In genomic region chr10:3992374-3993178, GRCh38 we compare ENCODE assay signal across 18 cellular contexts.
DNase-seq lines count a peak whose midpoint lies in the region; ATAC-seq, FAIRE-seq and TF ChIP-seq lines count a peak whose summit lies in the region.
"Had no signal": no experiment of that assay in that cellular context is flagged by ENCODE, and none has a peak within 500 bp of the region (broad histone marks: within the 10 kb centered on the region; RNA-seq: fewer than 3 reads in every experiment).

No MANE protein-coding gene starts in this region.

- no peak for TF ChIP-seq EP300 in H1 (IDR thresholded peaks at IDR 0.05; ENCODE audit: borderline replicate concordance in 1 of 2, low read depth in 2 of 2, low read length in 2 of 2)

- H3K79me2 ChIP-seq in H1 (ENCODE audit: control insufficient read depth in 1 of 2, insufficient read depth in 2 of 2, low read length in 2 of 2) (no peaks in the 10 kb centered on the region), neural progenitor cell (ENCODE audit: low read depth) (no peaks in the 10 kb centered on the region)

- no peak overlapping the region for H2BK15ac ChIP-seq in H1 (ENCODE audit: low read length)

- no peak overlapping the region for H2BK20ac ChIP-seq in H1 (ENCODE audit: low read length)

- H3K56ac ChIP-seq in H1 (replicated peaks; ENCODE audit: insufficient read length, low read depth, low read length), result no peak overlapping the region

- CTCF ChIA-PET in H1 (lab: Charles Lee; ENCODE audit: partially characterized antibody), result interaction anchor here (0.8 kb wide), 1 partner anchor 60 kb away, joined by 3 read pairs; no protein-coding TSS in a partner anchor

- no peak for ATAC-seq in activated naive CD8-positive, alpha-beta T cell treated with anti-CD3 and anti-CD28 coated beads, Interleukin-2, amount 50 U/mL, for 24 hours
- no peak for ATAC-seq in HG03196 (IDR thresholded peaks at IDR 0.05; ENCODE audit: unreplicated experiment)
- ATAC-seq: K562 had no signal

- H3F3A ChIP-seq in neural progenitor cell (ENCODE audit: low read depth), result no peaks in the 10 kb centered on the region

- POLR2A ChIA-PET in H1 (lab: Charles Lee; ENCODE audit: partially characterized antibody), result no interaction called here

- 83 to 100% methylated on average over 1 to 16 of the region's 16 CpGs for WGBS in H1 (ENCODE audit: extremely low coverage in 1 of 2, insufficient coverage in 1 of 2, insufficient read length in 1 of 2, insufficient replicate concordance in 2 of 2, low coverage in 1 of 2, low lambda C conversion rate in 2 of 2, missing lambda C conversion rate in 1 of 2), 2 experiments

- H3K27ac Mint-ChIP-seq in activated naive CD8-positive, alpha-beta T cell treated with anti-CD3 and anti-CD28 coated beads for 36 hours, result peak overlapping the region; percentile 3
- no peak overlapping the region for H3K27ac Mint-ChIP-seq in activated naive CD8-positive, alpha-beta T cell treated with anti-CD3 and anti-CD28 coated beads, Interleukin-2, amount 50 U/mL, for 24 hours
- H3K27ac Mint-ChIP-seq in neural progenitor cell (peak overlapping the region; percentile 74), type B pancreatic cell (peak overlapping the region; percentile 75)

- H3K4me3 ChIP-seq in H1 (ENCODE audit: extremely low read depth in 1 of 4, insufficient read depth in 2 of 4, low read depth in 3 of 4, low read length in 4 of 4) (no peak overlapping the region), neural progenitor cell (no peak overlapping the region)
- H3K4me3 ChIP-seq: BLaER1, K562 had no signal

- no peaks in the 10 kb centered on the region for H3K23me2 ChIP-seq in H1 (ENCODE audit: low read depth, low read length)

- H2BK5ac ChIP-seq in H1 (ENCODE audit: low read depth, low read length), result no peak overlapping the region

- peak overlapping the region; percentile 66 for H4K8ac ChIP-seq in H1 (ENCODE audit: extremely low read depth, insufficient read depth, low read length)

- no peak overlapping the region for H3K18ac ChIP-seq in H1 (ENCODE audit: extremely low read depth, low read length)

- H3K36me3 ChIP-seq in H1 (ENCODE audit: control insufficient read depth in 2 of 4, insufficient read depth in 4 of 4, low read length in 3 of 4), result no peaks in the 10 kb centered on the region
- no peaks in the 10 kb centered on the region for H3K36me3 ChIP-seq in neural progenitor cell
- H3K36me3 ChIP-seq: BLaER1 had no signal

- no peak overlapping the region for H3K4me3 Mint-ChIP-seq in activated naive CD8-positive, alpha-beta T cell treated with anti-CD3 and anti-CD28 coated beads for 36 hours
- H3K4me3 Mint-ChIP-seq in activated naive CD8-positive, alpha-beta T cell treated with anti-CD3 and anti-CD28 coated beads, Interleukin-2, amount 50 U/mL, for 24 hours, result no peak overlapping the region
- H3K4me3 Mint-ChIP-seq in neural progenitor cell (no peak overlapping the region), type B pancreatic cell (peak overlapping the region; percentile 55)

- H3K79me1 ChIP-seq in H1 (ENCODE audit: low read depth, low read length), result no peaks in the 10 kb centered on the region

- no peak overlapping the region for H3K23ac ChIP-seq in H1 (ENCODE audit: insufficient read length)

- H4K20me1 ChIP-seq in H1 (replicated peaks in 1 of 2; ENCODE audit: control insufficient read depth in 1 of 2, insufficient read depth in 2 of 2, low read length in 2 of 2), result no peaks in the 10 kb centered on the region
- no peaks in the 10 kb centered on the region for H4K20me1 ChIP-seq in neural progenitor cell (ENCODE audit: low read depth)
- H4K20me1 ChIP-seq: BLaER1 had no signal

- no peaks in the 10 kb centered on the region for H3K9me3 Mint-ChIP-seq in activated naive CD8-positive, alpha-beta T cell treated with anti-CD3 and anti-CD28 coated beads for 36 hours
- H3K9me3 Mint-ChIP-seq in activated naive CD8-positive, alpha-beta T cell treated with anti-CD3 and anti-CD28 coated beads, Interleukin-2, amount 50 U/mL, for 24 hours, result no peaks in the 10 kb centered on the region
- H3K9me3 Mint-ChIP-seq in neural progenitor cell (no peaks in the 10 kb centered on the region), type B pancreatic cell (peaks cover 5% of the 10 kb centered on the region)

- no peak overlapping the region for H2BK120ac ChIP-seq in H1 (replicated peaks; ENCODE audit: low read depth, low read length)

- no peak overlapping the region for H3K4ac ChIP-seq in H1 (replicated peaks; ENCODE audit: insufficient read length, low read depth, low read length)

- no peaks in the 10 kb centered on the region for H3K27me3 Mint-ChIP-seq in activated naive CD8-positive, alpha-beta T cell treated with anti-CD3 and anti-CD28 coated beads for 36 hours
- no peaks in the 10 kb centered on the region for H3K27me3 Mint-ChIP-seq in activated naive CD8-positive, alpha-beta T cell treated with anti-CD3 and anti-CD28 coated beads, Interleukin-2, amount 50 U/mL, for 24 hours
- H3K27me3 Mint-ChIP-seq in neural progenitor cell (ENCODE audit: insufficient read depth, low read depth), result peaks cover 6% of the 10 kb centered on the region
- H3K27me3 Mint-ChIP-seq in type B pancreatic cell, result no peaks in the 10 kb centered on the region

- H3K9me3 ChIP-seq in H1 (ENCODE audit: insufficient read depth in 2 of 2, low read depth in 1 of 2, low read length in 1 of 2), result no peaks in the 10 kb centered on the region
- no peaks in the 10 kb centered on the region for H3K9me3 ChIP-seq in neural progenitor cell (ENCODE audit: low read depth)

- no peaks in the 10 kb centered on the region for H3K27me3 ChIP-seq in H1 (replicated peaks in 1 of 4; ENCODE audit: control insufficient read depth in 3 of 4, extremely low read depth in 1 of 4, insufficient read depth in 3 of 4, low read length in 3 of 4)
- no peaks in the 10 kb centered on the region for H3K27me3 ChIP-seq in neural progenitor cell
- H3K27me3 ChIP-seq: BLaER1 had no signal

- no peak overlapping the region for H2AK5ac ChIP-seq in H1 (ENCODE audit: low read depth, low read length)

- no peak overlapping the region for H3K9ac ChIP-seq in H1 (replicated peaks in 1 of 4; ENCODE audit: extremely low read depth in 1 of 4, low read depth in 3 of 4, low read length in 3 of 4)
- no peak overlapping the region for H3K9ac ChIP-seq in neural progenitor cell
- H3K9ac ChIP-seq: BLaER1 had no signal

- H2AFZ ChIP-seq in H1 (ENCODE audit: low read length) (peak overlapping the region; percentile 79; the same call in 1 of the 2 replicates), neural progenitor cell (replicated peaks) (peak overlapping the region; percentile 76)

- TF ChIP-seq RAD21 in H1 (IDR thresholded peaks at IDR 0.05 in 1 of 2, conservative IDR thresholded peaks at IDR 0.05 in 1 of 2; ENCODE audit: low read depth in 2 of 2, low read length in 2 of 2), result no peak

- no peak overlapping the region for H2BK12ac ChIP-seq in H1 (ENCODE audit: low read depth, low read length)

- H3K4me2 ChIP-seq in H1 (ENCODE audit: insufficient read depth in 1 of 2, low read depth in 2 of 2, low read length in 2 of 2) (no peak overlapping the region), neural progenitor cell (peak overlapping the region; percentile 43)
- H3K4me2 ChIP-seq: BLaER1 had no signal

- no peak overlapping the region for H3K14ac ChIP-seq in H1 (ENCODE audit: insufficient read length)

- no peaks in the 10 kb centered on the region for H3K36me3 Mint-ChIP-seq in activated naive CD8-positive, alpha-beta T cell treated with anti-CD3 and anti-CD28 coated beads for 36 hours
- H3K36me3 Mint-ChIP-seq in activated naive CD8-positive, alpha-beta T cell treated with anti-CD3 and anti-CD28 coated beads, Interleukin-2, amount 50 U/mL, for 24 hours (ENCODE audit: low read depth), result no peaks in the 10 kb centered on the region
- no peaks in the 10 kb centered on the region for H3K36me3 Mint-ChIP-seq in neural progenitor cell
- H3K36me3 Mint-ChIP-seq in type B pancreatic cell, result no peaks in the 10 kb centered on the region

- H3K4me1 Mint-ChIP-seq in activated naive CD8-positive, alpha-beta T cell treated with anti-CD3 and anti-CD28 coated beads for 36 hours, result peaks cover 5% of the 10 kb centered on the region
- peaks cover 7% of the 10 kb centered on the region for H3K4me1 Mint-ChIP-seq in activated naive CD8-positive, alpha-beta T cell treated with anti-CD3 and anti-CD28 coated beads, Interleukin-2, amount 50 U/mL, for 24 hours
- peaks cover 22% of the 10 kb centered on the region for H3K4me1 Mint-ChIP-seq in neural progenitor cell
- H3K4me1 Mint-ChIP-seq in type B pancreatic cell (ENCODE audit: unreplicated experiment), result peaks cover 44% of the 10 kb centered on the region

- FAIRE-seq in H1 (lab: Jason Lieb, UNC), result no peak
- FAIRE-seq: K562, RCC 7860 had no signal

- TF ChIP-seq CTCF in H1 (IDR thresholded peaks at IDR 0.05; ENCODE audit: control extremely low read depth in 1 of 3, insufficient read depth in 1 of 3, low read depth in 1 of 3, low read length in 3 of 3) (no peak), neural progenitor cell (IDR thresholded peaks at IDR 0.05) (no peak), type B pancreatic cell (conservative IDR thresholded peaks at IDR 0.05) (no peak)

- H4K91ac ChIP-seq in H1 (replicated peaks; ENCODE audit: insufficient read length, low read length), result no peak overlapping the region

- DNase-seq in activated naive CD8-positive, alpha-beta T cell treated with anti-CD3 and anti-CD28 coated beads for 36 hours, result no peak
- no peak for DNase-seq in activated naive CD8-positive, alpha-beta T cell treated with anti-CD3 and anti-CD28 coated beads, Interleukin-2, amount 50 U/mL, for 24 hours
- DNase-seq in H1 (ENCODE audit: low read depth in 1 of 2, low spot score in 2 of 2) (no peak), neural progenitor cell (ENCODE audit: low spot score) (no peak), type B pancreatic cell (ENCODE audit: extremely low spot score, unreplicated experiment) (no peak), cerebellar cortex (ENCODE audit: low spot score) (no peak), NCI-H345 (lab: John Stamatoyannopoulos, UW) (no peak)
- DNase-seq: 8988T, DMS153, HCEC 1CT, NCI-H1092, NCI-H446 treated with DMSO at 0.1 percent for 48 hours, NCI-H748 treated with DMSO at 0.1 percent for 48 hours, SHP77 treated with DMSO at 0.1 percent for 48 hours had no signal

- no peak for TF ChIP-seq POLR2A in H1 (IDR thresholded peaks at IDR 0.05; ENCODE audit: control extremely low read depth in 1 of 2, low read depth in 2 of 2, low read length in 2 of 2)

- H3K27ac ChIP-seq in H1 (ENCODE audit: low read depth, low read length) (no peak overlapping the region), neural progenitor cell (no peak overlapping the region)
- H3K27ac ChIP-seq: BLaER1 had no signal

- H4K5ac ChIP-seq in H1 (ENCODE audit: insufficient read length, low read depth, low read length), result no peak overlapping the region

- H3K4me1 ChIP-seq in H1 (replicated peaks in 1 of 4; ENCODE audit: control insufficient read depth in 3 of 4, insufficient read depth in 4 of 4, low read length in 3 of 4) (no peaks in the 10 kb centered on the region), neural progenitor cell (peaks cover 12% of the 10 kb centered on the region)
- H3K4me1 ChIP-seq: BLaER1 had no signal

TF ChIP-seq in H1, 55 proteins besides CTCF, POLR2A, EP300 and RAD21:
- no peak for TF ChIP-seq SP1 (IDR thresholded peaks at IDR 0.05; ENCODE audit: low read depth, low read length)
- TF ChIP-seq BRCA1 (IDR thresholded peaks at IDR 0.05; ENCODE audit: low read depth, low read length), result no peak
